Comparison of ENCODE assay signal across 8 cellular contexts in genomic region chr12:97989366-97989940, GRCh38.
"Had no signal": no experiment of that assay in that cellular context is flagged by ENCODE, and none has a peak within 500 bp of the region (broad histone marks: within the 10 kb centered on the region; RNA-seq: fewer than 3 reads in every experiment).

No MANE protein-coding gene starts in this region.

- FAIRE-seq: G401.6, GM12878, GM12891, GM12892, GM18507, GM19239 had no signal

- DNase-seq: GDM1, GF-D8 had no signal

- H3K4me3 ChIP-seq: GM12878 had no signal

- ATAC-seq: GM12878 had no signal
